Comparison of ENCODE assay signal across 11 cellular contexts in genomic region chr4:113646456-113646809, GRCh38.
DNase-seq lines count a peak whose midpoint lies in the region; ATAC-seq and TF ChIP-seq lines count a peak whose summit lies in the region.
"Had no signal": no experiment of that assay in that cellular context is flagged by ENCODE, and none has a peak within 500 bp of the region (broad histone marks: within the 10 kb centered on the region; RNA-seq: fewer than 3 reads in every experiment).

No MANE protein-coding gene starts in this region.

- no peaks in the 10 kb centered on the region for H3K36me3 ChIP-seq in cardiac muscle cell

- DNase-seq in cardiac muscle cell (ENCODE audit: low read depth in 1 of 2, low spot score in 1 of 2) (peak in 1 of 2 donors; percentile 9), Right ventricle myocardium inferior (ENCODE audit: missing footprints) (no peak), amniotic epithelial cell (ENCODE audit: low read depth) (peak; percentile 38), iris pigment epithelial cell (ENCODE audit: low read depth) (peak; percentile 20), NK-92 (lab: John Stamatoyannopoulos, UW; ENCODE audit: unreplicated experiment) (no peak), pons (ENCODE audit: low spot score) (no peak)
- DNase-seq: activated effector memory CD4-positive, alpha-beta T cell treated with Interleukin-2 at 50 U/mL for 16 hours; C1 segment of cervical spinal cord; NCI-H1092 treated with DMSO at 0.1 percent for 48 hours had no signal

- H3K27me3 ChIP-seq in cardiac muscle cell = no peaks in the 10 kb centered on the region

- no peak for TF ChIP-seq CTCF in cardiac muscle cell (IDR thresholded peaks at IDR 0.05; ENCODE audit: low read depth, low read length)

- no peaks in the 10 kb centered on the region for H3K9me3 ChIP-seq in cardiac muscle cell (ENCODE audit: low read depth)

- H3K4me3 ChIP-seq in cardiac muscle cell = no peak overlapping the region

- intact Hi-C loops in Right ventricle myocardium inferior (cut with DNase I) = loop anchor here (5.0 kb wide), 1 partner anchor 394 kb away; no protein-coding TSS in a partner anchor

- peak overlapping the region; percentile 11 for H3K27ac ChIP-seq in cardiac muscle cell

- H3K4me1 ChIP-seq in cardiac muscle cell (ENCODE audit: low read depth) = peaks cover 10% of the 10 kb centered on the region

- no peak for ATAC-seq in Right ventricle myocardium inferior
- no peak for ATAC-seq in GM19463 (IDR thresholded peaks at IDR 0.05; ENCODE audit: unreplicated experiment)
- no peak for ATAC-seq in GM21529 (IDR thresholded peaks at IDR 0.05; ENCODE audit: unreplicated experiment)

Comparison
In these comparisons a context has a peak if more than half of its experiments do, and no peak if none do; other contexts are left out.
1. DNase-seq: peak in amniotic epithelial cell (single experiment) and iris pigment epithelial cell (single experiment); none in Right ventricle myocardium inferior (single experiment), NK-92 (single experiment) and pons (single experiment).